Comparison of ENCODE assay signal across 25 cellular contexts in genomic region chr6:33123181-33123580, GRCh38.
"Had no signal": no experiment of that assay in that cellular context is flagged by ENCODE, and none has a peak within 500 bp of the region (broad histone marks: within the 10 kb centered on the region; RNA-seq: fewer than 3 reads in every experiment).

No MANE protein-coding gene starts in this region.

- DNase-seq: activated B cell treated with CpG ODN at 0.5 μM for 24 hours; activated CD4-positive, alpha-beta T cell treated with anti-CD3 and anti-CD28 coated beads, Interleukin-2, amount 50 U/mL, for 4 hours; activated effector memory CD4-positive, alpha-beta T cell treated with anti-CD3 and anti-CD28 coated beads, Interleukin-2, amount 50 U/mL, for 16 hours; activated naive CD8-positive, alpha-beta T cell treated with anti-CD3 and anti-CD28 coated beads, Interleukin-2, amount 10 ng/mL, durations not matched to agents 7 days and 5 days; effector memory CD4-positive, alpha-beta T cell; islet precursor cell; left cardiac atrium; left ventricle myocardium superior; ovary; sigmoid colon; stimulated activated CD4-positive, alpha-beta T cell treated with anti-CD3 and anti-CD28 coated beads, Interleukin-1b, Interleukin-23, amount 100 ng/mL, for 48 hours; stimulated activated CD4-positive, alpha-beta T cell treated with anti-CD3 and anti-CD28 coated beads, Interleukin-4, amount 100 ng/mL, for 4 hours; uterus had no signal

- H3K4me1 ChIP-seq: ascending aorta, gastroesophageal sphincter, prostate gland, sigmoid colon, uterus had no signal

- H3K36me3 ChIP-seq: ascending aorta, gastroesophageal sphincter, ovary, prostate gland, sigmoid colon, uterus had no signal

- FAIRE-seq: small intestine had no signal

- H3K27ac Mint-ChIP-seq: activated B cell treated with CpG ODN at 0.5 μM for 24 hours; activated naive CD4-positive, alpha-beta T cell treated with anti-CD3 and anti-CD28 coated beads, Interleukin-2, amount 10 ng/mL, durations not matched to agents 7 days and 5 days; activated naive CD8-positive, alpha-beta T cell treated with anti-CD3 and anti-CD28 coated beads, Interleukin-2, amount 10 ng/mL, durations not matched to agents 7 days and 5 days; nephron progenitor cell; stimulated activated memory B cell treated with anti-CD40 and anti-IgM and Interleukin-4, amounts not matched to agents 10 μg/mL and 1 μg/mL and 100 μg/mL, for 72 hours; stimulated activated naive CD8-positive, alpha-beta T cell treated with anti-CD3 and anti-CD28 coated beads, Interleukin-15, amount 100 ng/mL, for 72 hours; type B pancreatic cell had no signal

- H3K27me3 ChIP-seq: ascending aorta, ovary, uterus had no signal

- H3K27ac ChIP-seq: ascending aorta, coronary artery, dorsolateral prefrontal cortex, gastroesophageal sphincter, ovary, sigmoid colon, uterus had no signal

- H3K9me3 ChIP-seq: ascending aorta, ovary, prostate gland, uterus had no signal

- H3K36me3 Mint-ChIP-seq: type B pancreatic cell had no signal

- H3K4me3 ChIP-seq: ascending aorta, coronary artery, dorsolateral prefrontal cortex, gastroesophageal sphincter, ovary, prostate gland, sigmoid colon, uterus had no signal

- H3K4me3 Mint-ChIP-seq: activated B cell treated with CpG ODN at 0.5 μM for 24 hours; activated naive CD4-positive, alpha-beta T cell treated with anti-CD3 and anti-CD28 coated beads, Interleukin-2, amount 10 ng/mL, durations not matched to agents 7 days and 5 days; activated naive CD8-positive, alpha-beta T cell treated with anti-CD3 and anti-CD28 coated beads, Interleukin-2, amount 10 ng/mL, durations not matched to agents 7 days and 5 days; brain; nephron progenitor cell; stimulated activated memory B cell treated with anti-CD40 and anti-IgM and Interleukin-4, amounts not matched to agents 10 μg/mL and 1 μg/mL and 100 μg/mL, for 72 hours; stimulated activated naive CD8-positive, alpha-beta T cell treated with anti-CD3 and anti-CD28 coated beads, Interleukin-15, amount 100 ng/mL, for 72 hours; type B pancreatic cell had no signal

- H3K27me3 Mint-ChIP-seq: activated B cell treated with CpG ODN at 0.5 μM for 24 hours had no signal

- ATAC-seq: gastroesophageal sphincter; left cardiac atrium; left ventricle myocardium superior; stimulated activated memory B cell treated with anti-CD40 and anti-IgM and Interleukin-4, amounts not matched to agents 10 μg/mL and 1 μg/mL and 100 μg/mL, for 72 hours had no signal
